Comparison of ENCODE assay signal across 20 cellular contexts in the genomic region with DNA sequence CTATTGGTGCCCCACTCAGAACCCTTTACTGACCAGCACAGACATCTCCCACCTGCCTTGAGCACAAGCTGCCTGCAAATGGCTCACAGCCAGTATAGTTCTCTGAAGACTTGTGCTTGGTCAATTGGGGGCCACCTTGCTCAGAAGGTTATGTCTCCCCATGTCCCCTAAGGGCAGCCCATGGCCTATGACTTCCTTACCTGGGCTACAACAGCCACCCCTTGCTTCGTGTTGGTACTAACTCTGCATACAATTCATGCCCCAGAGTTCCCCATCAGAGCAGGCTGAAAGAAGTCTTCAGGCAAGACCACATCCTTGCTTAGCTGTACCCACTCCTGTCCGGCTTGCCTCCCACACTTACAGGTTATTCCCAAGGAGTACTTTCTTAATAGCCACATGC. TPM values are rescaled to one million over a fixed set of nuclear protein-coding genes. Genes with fewer than 3 reads are reported as not detected.
"Had no signal": no experiment of that assay in that cellular context is flagged by ENCODE, and none has a peak within 500 bp of the region (broad histone marks: within the 10 kb centered on the region; RNA-seq: fewer than 3 reads in every experiment).

No MANE protein-coding gene starts in this region.

- ATAC-seq: HepG2 had no signal

- H3K4me2 ChIP-seq: SK-N-SH had no signal

- H3K9ac ChIP-seq: SK-N-SH had no signal

- H3K9me2 ChIP-seq: SK-N-SH had no signal

- H3K9me3 ChIP-seq: SK-N-SH had no signal

- DNase-seq: IMR-90, KG1, MV-4-11, NCI-H1048, NCI-H1105, NCI-H1417, NCI-H1436 treated with DMSO at 0.1 percent for 48 hours, NCI-H1694, NCI-H187 treated with DMSO at 0.1 percent for 48 hours, NCI-H2029 treated with DMSO at 0.1 percent for 48 hours, NCI-H226, NCI-H446, NCI-H510A, NCI-H524 treated with DMSO at 0.1 percent for 48 hours, NCI-H69, NCI-H774, RPMI8226, SK-N-SH, SW 1271 had no signal

RNA-seq across cellular contexts. Expression of gene TOX2, which starts 57.4 kb away (rescaled TPM):
- total RNA-seq: HepG2 had no signal
